Comparison of ENCODE assay signal across 21 cellular contexts in the genomic region with DNA sequence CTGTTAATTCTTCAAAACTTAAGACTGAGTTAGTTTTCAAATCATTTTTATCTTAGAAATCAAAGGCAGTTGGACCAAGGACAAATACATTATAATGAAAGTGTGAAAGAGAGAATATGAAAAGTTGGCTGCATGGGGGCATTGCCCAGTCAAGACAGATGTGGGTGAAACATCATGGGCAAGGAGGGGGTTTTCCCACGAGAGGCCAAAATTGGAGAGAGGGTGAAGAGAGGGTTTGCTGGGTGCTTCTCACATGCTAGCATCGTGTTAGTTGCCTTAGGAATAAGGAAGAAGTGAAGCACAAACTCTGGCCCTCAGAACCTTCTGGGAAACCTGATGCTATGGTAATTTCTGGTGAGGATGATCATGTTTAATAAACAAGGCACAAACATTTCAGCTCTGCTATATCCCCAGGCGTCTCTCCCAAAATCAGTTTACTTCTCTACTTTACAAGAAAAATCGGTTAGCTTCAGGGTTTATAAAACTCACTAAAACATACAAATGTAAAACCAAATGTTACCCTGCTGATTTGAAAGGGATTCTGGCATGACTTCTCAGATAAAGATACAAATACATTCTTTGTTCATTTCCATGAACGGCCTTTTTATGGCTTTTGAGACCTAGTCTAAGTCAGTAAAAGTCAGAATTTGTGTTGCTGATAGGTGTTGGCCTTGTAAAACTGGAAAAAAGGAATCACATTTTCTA. TPM values are rescaled to one million over a fixed set of nuclear protein-coding genes. Genes with fewer than 3 reads are reported as not detected.
DNase-seq lines count a peak whose midpoint lies in the region; ATAC-seq and TF ChIP-seq lines count a peak whose summit lies in the region.
"Had no signal": no experiment of that assay in that cellular context is flagged by ENCODE, and none has a peak within 500 bp of the region (broad histone marks: within the 10 kb centered on the region; RNA-seq: fewer than 3 reads in every experiment).

No MANE protein-coding gene starts in this region.

- peaks cover 4% of the 10 kb centered on the region for H3K4me1 ChIP-seq in upper lobe of right lung
- H3K4me1 ChIP-seq: right lobe of liver, tibial artery had no signal

- in situ Hi-C loops in SK-MEL-5 (cut with HindIII; ENCODE audit: low pct_unique_long_range_greater_than_20kb, low sequenced_read_pairs) = no loop called here

- H3K9me3 ChIP-seq in upper lobe of right lung = no peaks in the 10 kb centered on the region
- H3K9me3 ChIP-seq: esophagus muscularis mucosa, pancreas, right lobe of liver, tibial artery had no signal

- peaks cover 10 to 29% of the 10 kb centered on the region in 2 donors for H3K9me3 Mint-ChIP-seq in activated naive CD4-positive, alpha-beta T cell treated with anti-CD3 and anti-CD28 coated beads, Interleukin-2, amount 50 U/mL, for 72 hours
- H3K9me3 Mint-ChIP-seq: CD8-positive, alpha-beta memory T cell; nephron had no signal

- no peaks in the 10 kb centered on the region for H3K27me3 ChIP-seq in upper lobe of right lung
- H3K27me3 ChIP-seq: esophagus muscularis mucosa, pancreas, right lobe of liver, tibial artery had no signal

- H3K27ac ChIP-seq in upper lobe of right lung = no peak overlapping the region
- H3K27ac ChIP-seq: esophagus muscularis mucosa, pancreas, right lobe of liver, tibial artery had no signal

- no peak overlapping the region for H3K4me3 ChIP-seq in upper lobe of right lung
- H3K4me3 ChIP-seq: esophagus muscularis mucosa, pancreas, right lobe of liver, tibial artery had no signal

- no peaks in the 10 kb centered on the region for H3K36me3 ChIP-seq in upper lobe of right lung
- H3K36me3 ChIP-seq: esophagus muscularis mucosa, pancreas, right lobe of liver, tibial artery had no signal

- TF ChIP-seq CTCF in upper lobe of right lung (IDR thresholded peaks at IDR 0.05) = no peak

- no peak for DNase-seq in activated naive CD4-positive, alpha-beta T cell treated with anti-CD3 and anti-CD28 coated beads, Interleukin-2, amount 50 U/mL, for 72 hours (ENCODE audit: low spot score in 2 of 2)
- no peak for DNase-seq in activated naive CD4-positive, alpha-beta T cell treated with Interleukin-2 at 50 U/mL for 16 hours
- DNase-seq in SK-MEL-5 (ENCODE audit: low read depth, low spot score) (peak; percentile 91), foreskin melanocyte (peak; percentile 87), superior temporal gyrus (ENCODE audit: extremely low spot score) (peak; percentile 55), upper lobe of right lung (no peak)
- DNase-seq: activated effector memory CD4-positive, alpha-beta T cell treated with Interleukin-2 at 50 U/mL for 16 hours; aorta; CD8-positive, alpha-beta memory T cell; cerebellar nuclear complex; H7; KBM-7; left cardiac atrium; NCI-H1694; pancreas; right lobe of liver; T-helper 2 cell; tibial artery had no signal

- intact Hi-C loops in upper lobe of right lung (cut with DNase I) = no loop called here

- H3K27ac Mint-ChIP-seq in activated naive CD4-positive, alpha-beta T cell treated with anti-CD3 and anti-CD28 coated beads, Interleukin-2, amount 50 U/mL, for 72 hours = peak overlapping the region; percentile 83 to 98
- H3K27ac Mint-ChIP-seq: CD8-positive, alpha-beta memory T cell; nephron had no signal

- H3K36me3 Mint-ChIP-seq in activated naive CD4-positive, alpha-beta T cell treated with anti-CD3 and anti-CD28 coated beads, Interleukin-2, amount 50 U/mL, for 72 hours = peaks cover 0 to 59% of the 10 kb centered on the region in 2 donors
- H3K36me3 Mint-ChIP-seq: CD8-positive, alpha-beta memory T cell had no signal

- ATAC-seq in activated naive CD4-positive, alpha-beta T cell treated with anti-CD3 and anti-CD28 coated beads, Interleukin-2, amount 50 U/mL, for 72 hours = peak; percentile 29 to 30
- ATAC-seq in upper lobe of right lung = no peak
- no peak for ATAC-seq in GM21737 (IDR thresholded peaks at IDR 0.05; ENCODE audit: unreplicated experiment)
- ATAC-seq: pancreas, right lobe of liver had no signal

RNA-seq across cellular contexts. Expression of a gene that starts 26.6 kb away (rescaled TPM):
- total RNA-seq in activated naive CD4-positive, alpha-beta T cell treated with anti-CD3 and anti-CD28 coated beads, Interleukin-2, amount 50 U/mL, for 72 hours = 10 to 100 TPM; 10.4 to 55.9 TPM
- 15.0 and 18.2 TPM in 2 replicates for total RNA-seq in SK-MEL-5 (2014; rRNA removed; shearing (Covaris generic))
- polyA plus RNA-seq in SK-MEL-5 (2015; cell fraction: cytosol; rRNA removed) = 15.9 and 19.9 TPM in 2 replicates
- polyA plus RNA-seq in SK-MEL-5 (2015; cell fraction: nucleus; rRNA removed) = 3.1 and 6.7 TPM in 2 replicates
- total RNA-seq in upper lobe of right lung = 165 TPM

Comparison
In these comparisons a context has a peak if more than half of its experiments do, and no peak if none do; other contexts are left out.
1. ATAC-seq: peak in activated naive CD4-positive, alpha-beta T cell treated with anti-CD3 and anti-CD28 coated beads, Interleukin-2, amount 50 U/mL, for 72 hours (2 of 2); none in upper lobe of right lung (single experiment) and GM21737 (single experiment).
2. DNase-seq: peak in SK-MEL-5 (single experiment), foreskin melanocyte (single experiment) and superior temporal gyrus (single experiment); none in activated naive CD4-positive, alpha-beta T cell treated with anti-CD3 and anti-CD28 coated beads, Interleukin-2, amount 50 U/mL, for 72 hours (0 of 2), activated naive CD4-positive, alpha-beta T cell treated with Interleukin-2 at 50 U/mL for 16 hours (single experiment) and upper lobe of right lung (single experiment).